8 cellular contexts compared by ENCODE assay signal in the genomic region with DNA sequence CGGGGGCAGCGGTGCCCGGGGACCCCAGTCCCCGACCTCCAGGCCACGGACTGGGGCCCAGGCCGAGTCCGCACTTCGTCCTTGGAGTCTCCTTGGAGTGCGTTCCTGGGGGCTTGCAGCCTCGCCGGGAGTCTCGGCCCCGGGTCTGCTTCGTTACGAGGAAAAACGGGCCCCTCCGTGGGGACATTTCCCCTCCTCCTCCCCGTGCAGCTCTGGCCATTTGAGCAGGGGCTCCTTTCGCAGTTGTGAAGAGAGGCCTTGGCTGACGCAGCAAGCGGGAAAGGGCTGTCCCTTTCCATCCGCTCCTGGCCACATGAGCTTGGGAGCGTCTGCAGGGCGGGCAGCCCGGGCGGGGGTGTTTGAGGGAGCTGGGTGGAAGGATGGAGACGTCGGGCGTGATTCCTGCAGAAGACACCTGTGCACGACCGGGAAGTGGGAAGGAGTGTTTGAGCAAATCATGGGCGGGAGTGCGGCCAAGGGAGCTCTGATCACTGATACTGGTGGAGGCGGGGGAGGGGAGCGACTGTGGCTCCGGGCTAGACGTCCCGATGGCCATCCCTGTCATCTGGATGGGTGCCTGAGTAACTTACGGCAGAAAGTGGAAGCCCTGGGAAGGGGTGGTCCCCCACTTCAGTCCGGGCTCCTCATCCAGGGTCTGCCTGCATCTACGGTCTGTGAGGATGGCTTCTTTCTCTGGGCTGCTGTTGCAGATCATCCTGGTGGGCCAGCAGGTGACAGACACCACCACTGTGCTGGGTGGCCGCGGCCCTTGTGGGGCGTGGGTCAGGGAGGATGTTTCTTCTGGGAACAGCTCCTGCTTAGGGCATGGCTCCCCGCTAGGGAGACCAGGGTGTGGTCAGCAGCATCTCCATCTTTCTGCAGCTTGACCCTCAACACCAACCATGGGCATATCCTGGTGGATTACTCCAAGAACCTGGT. TPM values are rescaled to one million over a fixed set of nuclear protein-coding genes. Genes with fewer than 3 reads are reported as not detected.
A peak's percentile ranks its signal among the peaks of the same experiment; 100 is the strongest.
DNase-seq lines count a peak whose midpoint lies in the region; ATAC-seq and TF ChIP-seq lines count a peak whose summit lies in the region.

No MANE protein-coding gene starts in this region.

- no peaks in the 10 kb centered on the region for H3F3A ChIP-seq in OCI-LY1 (ENCODE audit: insufficient read depth, low read length)

- no peak for TF ChIP-seq CTCF in HCT116 (IDR thresholded peaks at IDR 0.05 in 2 of 3, conservative IDR thresholded peaks at IDR 0.05 in 1 of 3; ENCODE audit: borderline replicate concordance in 1 of 3, insufficient read depth in 1 of 3, low read depth in 2 of 3, low read length in 2 of 3)
- TF ChIP-seq CTCF in OCI-LY1 (IDR thresholded peaks at IDR 0.05; ENCODE audit: low read length) = no peak
- no peak for TF ChIP-seq CTCF in brain microvascular endothelial cell (IDR thresholded peaks at IDR 0.05; ENCODE audit: low read depth, low read length, missing control alignments)
- no peak for TF ChIP-seq CTCF in gastrocnemius medialis (IDR thresholded peaks at IDR 0.05 in 4 of 5, conservative IDR thresholded peaks at IDR 0.05 in 1 of 5)

- H4K20me1 ChIP-seq in HCT116 (ENCODE audit: insufficient read depth) = 0 out of 2 replicates have a peak, but pooled peaks cover 6% of the 10 kb centered on the region
- H4K20me1 ChIP-seq in OCI-LY1 (ENCODE audit: insufficient read depth, low read length) = no peaks in the 10 kb centered on the region

- ATAC-seq in HCT116 = peak; percentile 29
- peak; percentile 27 to 48 for ATAC-seq in gastrocnemius medialis
- ATAC-seq in HG02571 (IDR thresholded peaks at IDR 0.05; ENCODE audit: unreplicated experiment) = no peak

- DNase-seq in COLO668 (lab: John Stamatoyannopoulos, UW; ENCODE audit: unreplicated experiment) (peak; percentile 44), HCT116 (ENCODE audit: low read depth, low spot score) (no peak), brain microvascular endothelial cell (no peak), gastrocnemius medialis (peak in 1 of 2 donors; percentile 54), NCI-H1694 treated with DMSO at 0.1 percent for 48 hours (lab: John Stamatoyannopoulos, UW) (no peak)

- peak overlapping the region; percentile 91 for H3K27ac ChIP-seq in HCT116 (ENCODE audit: low read depth, low read length)
- H3K27ac ChIP-seq in OCI-LY1 (ENCODE audit: low read depth, low read length, poor library complexity, severe bottlenecking) = peak overlapping the region; percentile 60
- peak overlapping the region; percentile 24 for H3K27ac ChIP-seq in brain microvascular endothelial cell
- no peak overlapping the region for H3K27ac ChIP-seq in iPS-18a (ENCODE audit: low read length)
- peak overlapping the region; percentile 84 to 99 (median 88) for H3K27ac ChIP-seq in gastrocnemius medialis

- CTCF ChIA-PET in HCT116 (lab: Charles Lee) = no interaction called here

- POLR2A ChIA-PET in HCT116 (lab: Charles Lee) = interaction anchor here (1.5 kb wide), 1 partner anchor 7 kb away, joined by 3 read pairs; no protein-coding TSS in a partner anchor

- no peaks in the 10 kb centered on the region for H3K9me3 ChIP-seq in HCT116 (ENCODE audit: control insufficient read depth in 1 of 2, insufficient read depth in 1 of 2, low read depth in 1 of 2, low read length in 2 of 2)
- H3K9me3 ChIP-seq in OCI-LY1 (ENCODE audit: low read length) = no peaks in the 10 kb centered on the region
- H3K9me3 ChIP-seq in iPS-18a (ENCODE audit: control insufficient read depth, low read depth, low read length) = no peaks in the 10 kb centered on the region
- H3K9me3 ChIP-seq in gastrocnemius medialis = no peaks in the 10 kb centered on the region

- H3K9ac ChIP-seq in HCT116 (ENCODE audit: low read length) = peak overlapping the region; percentile 98
- peak overlapping the region; percentile 100 for H3K9ac ChIP-seq in OCI-LY1 (ENCODE audit: low read length)
- H3K9ac ChIP-seq in iPS-18a (ENCODE audit: low read length) = peak overlapping the region; percentile 74

- in situ Hi-C loops in brain microvascular endothelial cell (cut with HindIII; ENCODE audit: low pct_ligation_motif_present, low sequenced_read_pairs) = no loop called here
- in situ Hi-C loops in gastrocnemius medialis (cut with MboI; ENCODE audit: low sequenced_read_pairs in 4 of 4) = no loop called here

- intact Hi-C loops in HCT116 (cut with micrococcal nuclease) = no loop called here
- intact Hi-C loops in gastrocnemius medialis (cut with DNase I; ENCODE audit: low total_unique reads) = no loop called here

- peak overlapping the region; percentile 94 to 99 for H3K4me3 ChIP-seq in HCT116 (replicated peaks in 1 of 2; ENCODE audit: low read depth in 1 of 2, low read length in 2 of 2)
- peak overlapping the region; percentile 100 for H3K4me3 ChIP-seq in OCI-LY1 (ENCODE audit: low read depth, low read length, poor library complexity, severe bottlenecking)
- peak overlapping the region; percentile 79 for H3K4me3 ChIP-seq in brain microvascular endothelial cell (ENCODE audit: low read depth, low read length)
- peak overlapping the region; percentile 69 for H3K4me3 ChIP-seq in iPS-18a (ENCODE audit: low read length)
- H3K4me3 ChIP-seq in gastrocnemius medialis = peak overlapping the region; percentile 58 to 96 (median 82)

- H3K4me1 ChIP-seq in HCT116 (ENCODE audit: control insufficient read depth in 1 of 2, insufficient read depth in 2 of 2, low read length in 2 of 2) = peaks cover 14 to 28% of the 10 kb centered on the region in 2 experiments; a peak in 3 of 4 replicates
- peaks cover 33% of the 10 kb centered on the region for H3K4me1 ChIP-seq in OCI-LY1 (ENCODE audit: insufficient read depth, low read length, severe bottlenecking)
- peaks cover 6% of the 10 kb centered on the region for H3K4me1 ChIP-seq in iPS-18a (ENCODE audit: control insufficient read depth, low read depth, low read length)
- H3K4me1 ChIP-seq in gastrocnemius medialis = peaks cover 47 to 51% of the 10 kb centered on the region in 2 donors

- peak overlapping the region; percentile 97 for H3K4me2 ChIP-seq in HCT116 (ENCODE audit: low read length)
- peak overlapping the region; percentile 97 for H3K4me2 ChIP-seq in OCI-LY1 (ENCODE audit: low read length)

- H2AFZ ChIP-seq in HCT116 (ENCODE audit: low read depth, low read length, poor library complexity, severe bottlenecking) (no peak overlapping the region), OCI-LY1 (ENCODE audit: low read length) (no peak overlapping the region)

- TF ChIP-seq POLR2A in HCT116 (IDR thresholded peaks at IDR 0.05; ENCODE audit: borderline replicate concordance, extremely low read depth, insufficient read depth, insufficient read length) (no peak), gastrocnemius medialis (IDR thresholded peaks at IDR 0.05) (no peak)

- H3K27me3 ChIP-seq in HCT116 (ENCODE audit: insufficient read depth, low read length) (no peaks in the 10 kb centered on the region), OCI-LY1 (ENCODE audit: insufficient read depth, low read length) (no peaks in the 10 kb centered on the region), brain microvascular endothelial cell (replicated peaks) (no peaks in the 10 kb centered on the region), iPS-18a (ENCODE audit: control insufficient read depth, insufficient read depth, low read length) (no peaks in the 10 kb centered on the region), gastrocnemius medialis (no peaks in the 10 kb centered on the region)

- TF ChIP-seq RAD21 in HCT116 (IDR thresholded peaks at IDR 0.05; ENCODE audit: low read depth) = no peak

- peaks cover 33 to 38% of the 10 kb centered on the region in 2 experiments; a peak in 3 of 4 replicates for H3K36me3 ChIP-seq in HCT116 (ENCODE audit: control insufficient read depth in 1 of 2, insufficient read depth in 2 of 2, low read length in 2 of 2)
- peaks cover 54% of the 10 kb centered on the region for H3K36me3 ChIP-seq in OCI-LY1 (ENCODE audit: insufficient read depth, low read length)
- H3K36me3 ChIP-seq in brain microvascular endothelial cell (replicated peaks) = peaks cover 36% of the 10 kb centered on the region
- peaks cover 39% of the 10 kb centered on the region for H3K36me3 ChIP-seq in iPS-18a (ENCODE audit: control insufficient read depth, low read depth, low read length)
- peaks cover 0 to 34% of the 10 kb centered on the region in 2 donors for H3K36me3 ChIP-seq in gastrocnemius medialis

- BruUV-seq in HCT116 (replicated peaks; lab: Mats Ljungman, UMichigan) = TSS peak; percentile 48

- H3K9me2 ChIP-seq in HCT116 (ENCODE audit: insufficient read depth) (no peaks in the 10 kb centered on the region), OCI-LY1 (ENCODE audit: low read depth, low read length) (no peaks in the 10 kb centered on the region)

- peaks cover 57% of the 10 kb centered on the region for H3K79me2 ChIP-seq in HCT116 (ENCODE audit: insufficient read depth, low read length)
- peaks cover 14% of the 10 kb centered on the region for H3K79me2 ChIP-seq in OCI-LY1 (ENCODE audit: insufficient read depth, low read length)

- RAD21 ChIA-PET in HCT116 (lab: Charles Lee; ENCODE audit: low non-redundant PET in 1 of 2, low total read pairs in 2 of 2, uncharacterized antibody in 2 of 2, unreplicated experiment in 2 of 2) = no interaction called here

TF ChIP-seq in HCT116, 20 proteins besides CTCF, POLR2A, EP300 and RAD21:
- no peak for TF ChIP-seq CBX3 (IDR thresholded peaks at IDR 0.05; ENCODE audit: low read depth)
- TF ChIP-seq ZFX (IDR thresholded peaks at IDR 0.05) = peak; percentile 77; the same call in 1 of the 2 replicates
- no peak for TF ChIP-seq EZH2 (IDR thresholded peaks at IDR 0.05)

RNA-seq across cellular contexts. Expression of a gene that starts 0.7 kb away (rescaled TPM):
- 787 TPM for total RNA-seq in HCT116 (2021; ENCODE audit: unreplicated experiment)
- 1,417 and 1,906 TPM in 2 replicates for polyA plus RNA-seq in HCT116 (2012)
- total RNA-seq in gastrocnemius medialis = 100 to 1,000 TPM in 3 of 4 donors, 10 to 100 TPM in 1; 83.2 to 231 (median 173) TPM

RNA-seq across cellular contexts. Expression of a gene that starts 38.5 kb away (rescaled TPM):
- total RNA-seq in HCT116 (2021; ENCODE audit: unreplicated experiment) = 30.0 TPM
- 22.5 and 22.7 TPM in 2 replicates for polyA plus RNA-seq in HCT116 (2012)
- 10 to 100 TPM; 18.1 to 49.8 (median 25.1) TPM for total RNA-seq in gastrocnemius medialis
